ENCODE assay signal across 21 cellular contexts in the genomic region with DNA sequence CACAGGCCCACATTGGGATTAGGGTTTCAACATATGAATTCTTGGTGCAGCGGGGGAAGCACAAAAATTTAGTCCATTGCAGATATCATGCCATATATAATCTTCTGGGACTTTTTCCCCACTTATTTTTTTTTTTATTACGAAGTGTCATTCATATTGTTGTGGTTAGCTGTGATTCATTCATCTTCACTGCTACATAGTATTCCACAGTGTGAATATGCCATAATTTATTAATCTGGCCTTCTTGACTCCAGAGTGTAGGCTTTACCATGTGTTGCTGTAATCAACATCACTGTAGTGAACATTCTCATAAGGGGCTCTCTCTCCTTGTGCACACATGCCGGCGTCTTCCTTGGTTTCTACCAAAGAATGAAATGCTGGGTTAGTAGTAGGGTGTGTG.
"Had no signal": no experiment of that assay in that cellular context is flagged by ENCODE, and none has a peak within 500 bp of the region (broad histone marks: within the 10 kb centered on the region; RNA-seq: fewer than 3 reads in every experiment).

No MANE protein-coding gene starts in this region.

- H3K4me1 Mint-ChIP-seq: mesothelial cell of epicardium, naive B cell had no signal

- H3K36me3 Mint-ChIP-seq: mesothelial cell of epicardium, naive B cell had no signal

- H3K4me3 ChIP-seq: coronary artery, dorsolateral prefrontal cortex, esophagus squamous epithelium, gastrocnemius medialis, heart right ventricle, left lung, lower lobe of right lung, mucosa of descending colon had no signal

- H3K27ac Mint-ChIP-seq: mesothelial cell of epicardium, naive B cell had no signal

- H3K9me3 ChIP-seq: esophagus squamous epithelium, gastrocnemius medialis, left lung, lower lobe of right lung, mucosa of descending colon had no signal

- H3K27me3 ChIP-seq: dorsolateral prefrontal cortex, esophagus squamous epithelium, gastrocnemius medialis, heart right ventricle, left lung had no signal

- H3K36me3 ChIP-seq: esophagus squamous epithelium, gastrocnemius medialis, heart right ventricle, left lung, lower lobe of right lung had no signal

- H3K27ac ChIP-seq: coronary artery, dorsolateral prefrontal cortex, esophagus squamous epithelium, gastrocnemius medialis, heart right ventricle, left lung, lower lobe of right lung had no signal

- DNase-seq: dermis blood vessel endothelial cell; dorsolateral prefrontal cortex; effector CD4-positive, alpha-beta T cell; effector memory CD4-positive, alpha-beta T cell; esophagus squamous epithelium; foreskin fibroblast; foreskin melanocyte; gastrocnemius medialis; glutamatergic neuron; head of caudate nucleus; heart right ventricle; hippocampal formation; left cardiac atrium; left lung; left ventricle myocardium superior; lower lobe of right lung; mesenchymal stem cell; mucosa of descending colon; naive B cell had no signal

- H3K4me3 Mint-ChIP-seq: mesothelial cell of epicardium, naive B cell had no signal

- H3K4me1 ChIP-seq: gastrocnemius medialis, heart right ventricle, left lung, lower lobe of right lung had no signal
